In genomic region chr3:98573231-98573728, GRCh38 we compare ENCODE assay signal across 8 cellular contexts. TPM values are rescaled to one million over a fixed set of nuclear protein-coding genes. Genes with fewer than 3 reads are reported as not detected.
DNase-seq lines count a peak whose midpoint lies in the region; ATAC-seq and TF ChIP-seq lines count a peak whose summit lies in the region.

No MANE protein-coding gene starts in this region.

- no peak overlapping the region for H3K9ac ChIP-seq in colonic mucosa (ENCODE audit: low read depth in 2 of 2, low read length in 2 of 2)

- no peaks in the 10 kb centered on the region for H3K9me3 ChIP-seq in colonic mucosa

- H3K27ac ChIP-seq in C4-2B, result no peak overlapping the region
- H3K27ac ChIP-seq in colonic mucosa, result no peak overlapping the region

- no peaks in the 10 kb centered on the region for H3K27me3 ChIP-seq in colonic mucosa

- H3K36me3 ChIP-seq in colonic mucosa, result no peaks in the 10 kb centered on the region

- DNase-seq in germinal center (ENCODE audit: low spot score) (peak; percentile 33), NCI-H748 treated with DMSO at 0.1 percent for 48 hours (lab: John Stamatoyannopoulos, UW) (no peak), activated gamma-delta T cell treated with Interleukin-2 at 50 U/mL for 16 hours (no peak), colonic mucosa (no peak)

- no peaks in the 10 kb centered on the region for H3K4me1 ChIP-seq in colonic mucosa

- TF ChIP-seq CTCF in C4-2B (conservative IDR thresholded peaks at IDR 0.05), result peak; percentile 55
- TF ChIP-seq CTCF in colonic mucosa (IDR thresholded peaks at IDR 0.05), result no peak

- intact Hi-C loops in colonic mucosa (cut with DNase I), result no loop called here

- peak; percentile 79 for ATAC-seq in GM18511 (IDR thresholded peaks at IDR 0.05; ENCODE audit: unreplicated experiment)
- peak; percentile 40 for ATAC-seq in HG03045 (IDR thresholded peaks at IDR 0.05; ENCODE audit: unreplicated experiment)
- peak; percentile 55; the same call in 2 of the 3 replicates for ATAC-seq in SK-N-SH treated with all-trans-retinoic acid at 6 μM for 48 hours

- H3K4me3 ChIP-seq in colonic mucosa, result no peak overlapping the region

TF ChIP-seq in SK-N-SH treated with all-trans-retinoic acid at 6 μM for 48 hours, 23 proteins besides CTCF, POLR2A, EP300 and RAD21:
- TF ChIP-seq OSR1 (CRISPR knock-in tag; IDR thresholded peaks at IDR 0.05) (no peak), ISL1 (CRISPR knock-in tag; IDR thresholded peaks at IDR 0.05) (no peak), ZNF565 (CRISPR knock-in tag; conservative IDR thresholded peaks at IDR 0.05; ENCODE audit: low read depth) (no peak), ZFP3 (CRISPR knock-in tag; IDR thresholded peaks at IDR 0.05) (no peak), TOX (CRISPR knock-in tag; IDR thresholded peaks at IDR 0.05; ENCODE audit: borderline replicate concordance) (no peak), CSDC2 (CRISPR knock-in tag; IDR thresholded peaks at IDR 0.05) (no peak), ESRRG (CRISPR knock-in tag; IDR thresholded peaks at IDR 0.05) (no peak), TSHZ2 (CRISPR knock-in tag; IDR thresholded peaks at IDR 0.05) (no peak), ZNF8 (CRISPR knock-in tag; IDR thresholded peaks at IDR 0.05) (no peak), GLIS3 (CRISPR knock-in tag; IDR thresholded peaks at IDR 0.05) (no peak), SNAI2 (CRISPR knock-in tag; IDR thresholded peaks at IDR 0.05) (no peak), ZNF70 (CRISPR knock-in tag; IDR thresholded peaks at IDR 0.05) (no peak), PATZ1 (CRISPR knock-in tag; IDR thresholded peaks at IDR 0.05; ENCODE audit: borderline replicate concordance) (no peak), CREB5 (CRISPR knock-in tag; IDR thresholded peaks at IDR 0.05; ENCODE audit: low read depth) (no peak)
- TF ChIP-seq, protein P1, sequence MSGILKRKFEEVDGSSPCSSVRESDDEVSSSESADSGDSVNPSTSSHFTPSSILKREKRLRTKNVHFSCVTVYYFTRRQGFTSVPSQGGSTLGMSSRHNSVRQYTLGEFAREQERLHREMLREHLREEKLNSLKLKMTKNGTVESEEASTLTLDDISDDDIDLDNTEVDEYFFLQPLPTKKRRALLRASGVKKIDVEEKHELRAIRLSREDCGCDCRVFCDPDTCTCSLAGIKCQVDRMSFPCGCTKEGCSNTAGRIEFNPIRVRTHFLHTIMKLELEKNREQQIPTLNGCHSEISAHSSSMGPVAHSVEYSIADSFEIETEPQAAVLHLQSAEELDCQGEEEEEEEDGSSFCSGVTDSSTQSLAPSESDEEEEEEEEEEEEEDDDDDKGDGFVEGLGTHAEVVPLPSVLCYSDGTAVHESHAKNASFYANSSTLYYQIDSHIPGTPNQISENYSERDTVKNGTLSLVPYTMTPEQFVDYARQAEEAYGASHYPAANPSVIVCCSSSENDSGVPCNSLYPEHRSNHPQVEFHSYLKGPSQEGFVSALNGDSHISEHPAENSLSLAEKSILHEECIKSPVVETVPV (CRISPR knock-in tag; IDR thresholded peaks at IDR 0.05), result no peak
- TF ChIP-seq, protein P2, sequence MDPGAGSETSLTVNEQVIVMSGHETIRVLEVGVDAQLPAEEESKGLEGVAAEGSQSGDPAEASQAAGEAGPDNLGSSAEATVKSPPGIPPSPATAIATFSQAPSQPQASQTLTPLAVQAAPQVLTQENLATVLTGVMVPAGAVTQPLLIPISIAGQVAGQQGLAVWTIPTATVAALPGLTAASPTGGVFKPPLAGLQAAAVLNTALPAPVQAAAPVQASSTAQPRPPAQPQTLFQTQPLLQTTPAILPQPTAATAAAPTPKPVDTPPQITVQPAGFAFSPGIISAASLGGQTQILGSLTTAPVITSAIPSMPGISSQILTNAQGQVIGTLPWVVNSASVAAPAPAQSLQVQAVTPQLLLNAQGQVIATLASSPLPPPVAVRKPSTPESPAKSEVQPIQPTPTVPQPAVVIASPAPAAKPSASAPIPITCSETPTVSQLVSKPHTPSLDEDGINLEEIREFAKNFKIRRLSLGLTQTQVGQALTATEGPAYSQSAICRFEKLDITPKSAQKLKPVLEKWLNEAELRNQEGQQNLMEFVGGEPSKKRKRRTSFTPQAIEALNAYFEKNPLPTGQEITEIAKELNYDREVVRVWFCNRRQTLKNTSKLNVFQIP (CRISPR knock-in tag; IDR thresholded peaks at IDR 0.05; ENCODE audit: borderline replicate concordance, low read depth), result no peak

RNA-seq across cellular contexts. Expression of gene CPOX, which starts 20.1 kb away (rescaled TPM):
- 10 to 100 TPM; 23.3 to 31.7 TPM for total RNA-seq in colonic mucosa

RNA-seq across cellular contexts. Expression of gene GPR15, which starts 41.5 kb away (rescaled TPM):
- total RNA-seq in colonic mucosa, result 1 to 10 TPM; 2.9 to 5.1 TPM

RNA-seq across cellular contexts. Expression of gene CLDND1, which starts 50.6 kb away (rescaled TPM):
- 10 to 100 TPM; 42.3 to 97.8 TPM for total RNA-seq in colonic mucosa
